Comparison of ENCODE assay signal across 14 cellular contexts in the genomic region with DNA sequence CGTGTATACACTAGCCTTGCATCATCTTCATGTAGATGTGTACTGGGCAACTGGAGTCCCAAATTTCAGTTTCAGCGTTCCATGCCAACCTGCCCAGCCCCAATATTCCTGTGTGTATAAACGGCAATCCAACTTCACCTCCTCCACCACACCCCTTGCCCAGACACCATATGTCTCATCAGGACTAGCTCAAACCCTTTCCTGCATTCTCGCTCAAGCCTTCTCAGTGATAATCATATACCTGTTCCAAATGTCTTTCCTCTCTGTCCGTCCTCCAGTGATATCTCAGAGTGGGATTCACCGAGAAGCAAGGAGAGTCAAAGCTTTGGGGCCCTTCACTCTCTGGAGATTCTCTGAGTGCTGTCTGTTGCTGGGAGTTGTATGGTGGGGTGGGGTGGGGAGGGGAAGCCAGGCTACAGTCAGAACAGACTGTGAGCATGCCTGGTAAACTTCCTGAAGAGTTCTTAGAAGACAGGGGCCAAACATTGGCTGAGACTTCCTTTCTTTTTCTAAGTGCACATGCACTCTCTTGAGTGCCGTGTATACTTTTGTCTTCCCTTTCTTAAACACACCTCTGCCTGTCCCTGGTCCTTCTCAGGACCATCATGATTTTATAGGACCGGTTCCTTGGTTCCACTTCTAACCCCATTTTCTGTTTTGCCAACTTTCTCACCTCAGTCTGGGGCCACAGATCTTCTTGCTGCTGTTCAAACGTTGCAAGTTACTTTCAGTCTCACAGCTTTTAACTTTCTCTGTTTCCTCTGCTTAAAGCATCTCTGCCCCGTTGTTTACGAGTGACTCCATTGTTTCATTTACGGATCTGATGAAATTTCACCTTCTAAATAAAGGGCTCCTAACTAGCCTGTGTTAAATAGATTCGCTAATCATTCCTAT. TPM values are rescaled to one million over a fixed set of nuclear protein-coding genes. Genes with fewer than 3 reads are reported as not detected.
DNase-seq lines count a peak whose midpoint lies in the region; ATAC-seq lines count a peak whose summit lies in the region.
"Not testable (repeated sequence)": the region's sequence is repeated elsewhere in the genome, so short reads cannot be mapped to it uniquely, and the experiment has no call there.
"Had no signal": no experiment of that assay in that cellular context is flagged by ENCODE, and none has a peak within 500 bp of the region (broad histone marks: within the 10 kb centered on the region; RNA-seq: fewer than 3 reads in every experiment).

No MANE protein-coding gene starts in this region.

- peak overlapping the region; percentile 76 for H3K4me3 Mint-ChIP-seq in activated CD4-positive, alpha-beta memory T cell treated with anti-CD3 and anti-CD28 coated beads, Interleukin-2, amount 10 ng/mL, durations not matched to agents 7 days and 5 days

- H3K36me3 Mint-ChIP-seq in activated CD4-positive, alpha-beta memory T cell treated with anti-CD3 and anti-CD28 coated beads, Interleukin-2, amount 10 ng/mL, durations not matched to agents 7 days and 5 days (ENCODE audit: low read depth), result not testable (repeated sequence)

- POLR2A ChIA-PET in activated CD4-positive, alpha-beta memory T cell treated with anti-CD3 and anti-CD28 coated beads, Interleukin-2, amount 10 ng/mL, durations not matched to agents 7 days and 5 days (lab: Charles Lee), result not testable (repeated sequence)

- CTCF ChIA-PET in activated CD4-positive, alpha-beta memory T cell treated with anti-CD3 and anti-CD28 coated beads, Interleukin-2, amount 10 ng/mL, durations not matched to agents 7 days and 5 days (lab: Charles Lee), result not testable (repeated sequence)

- H3K4me1 ChIP-seq in effector memory CD4-positive, alpha-beta T cell (ENCODE audit: control insufficient read depth, insufficient read depth, low read length, poor library complexity, severe bottlenecking), result not testable (repeated sequence)

- not testable (repeated sequence) for H3K27me3 Mint-ChIP-seq in activated CD4-positive, alpha-beta memory T cell treated with anti-CD3 and anti-CD28 coated beads, Interleukin-2, amount 10 ng/mL, durations not matched to agents 7 days and 5 days

- not testable (repeated sequence) for H3K36me3 ChIP-seq in effector memory CD4-positive, alpha-beta T cell (ENCODE audit: control insufficient read depth, insufficient read depth, low read length)

- H3K9me3 ChIP-seq in effector memory CD4-positive, alpha-beta T cell (ENCODE audit: control insufficient read depth, low read length), result not testable (repeated sequence)

- H3K27ac Mint-ChIP-seq in activated CD4-positive, alpha-beta memory T cell treated with anti-CD3 and anti-CD28 coated beads, Interleukin-2, amount 10 ng/mL, durations not matched to agents 7 days and 5 days, result peak overlapping the region; percentile 91

- ATAC-seq in GM18508 (IDR thresholded peaks at IDR 0.05; ENCODE audit: insufficient read depth, unreplicated experiment), result peak; percentile 79
- peak; percentile 88 for ATAC-seq in GM19452 (IDR thresholded peaks at IDR 0.05; ENCODE audit: unreplicated experiment)
- ATAC-seq in HG02623 (IDR thresholded peaks at IDR 0.05; ENCODE audit: unreplicated experiment), result peak; percentile 91
- peak; percentile 80 for ATAC-seq in HG03108 (IDR thresholded peaks at IDR 0.05; ENCODE audit: unreplicated experiment)

- H3K4me1 Mint-ChIP-seq in activated CD4-positive, alpha-beta memory T cell treated with anti-CD3 and anti-CD28 coated beads, Interleukin-2, amount 10 ng/mL, durations not matched to agents 7 days and 5 days, result peaks cover 11% of the 10 kb centered on the region

- H3K4me3 ChIP-seq in effector memory CD4-positive, alpha-beta T cell (ENCODE audit: insufficient read depth, low read depth, low read length, poor library complexity, severe bottlenecking), result peak overlapping the region; percentile 42

- H3K9me3 Mint-ChIP-seq in activated CD4-positive, alpha-beta memory T cell treated with anti-CD3 and anti-CD28 coated beads, Interleukin-2, amount 10 ng/mL, durations not matched to agents 7 days and 5 days, result not testable (repeated sequence)

- H3K27me3 ChIP-seq in effector memory CD4-positive, alpha-beta T cell (replicated peaks; ENCODE audit: control insufficient read depth, insufficient read depth, low read length, poor library complexity, severe bottlenecking), result not testable (repeated sequence)

- H3K27ac ChIP-seq in effector memory CD4-positive, alpha-beta T cell (ENCODE audit: insufficient read depth, low read length, poor library complexity, severe bottlenecking), result peak overlapping the region; percentile 51

- DNase-seq in KG1 (lab: John Stamatoyannopoulos, UW), result peak; percentile 56
- DNase-seq in activated CD4-positive, alpha-beta memory T cell treated with anti-CD3 and anti-CD28 coated beads, Interleukin-2, amount 10 ng/mL, durations not matched to agents 7 days and 5 days, result peak; percentile 35
- DNase-seq in effector memory CD4-positive, alpha-beta T cell, result not testable (repeated sequence)

RNA-seq across cellular contexts. Expression of a gene that starts 6.5 kb away (rescaled TPM):
- total RNA-seq in activated CD4-positive, alpha-beta memory T cell treated with anti-CD3 and anti-CD28 coated beads, Interleukin-2, amount 10 ng/mL, durations not matched to agents 7 days and 5 days, result not detected
- total RNA-seq: activated CD8-positive, alpha-beta memory T cell treated with anti-CD3 and anti-CD28 coated beads for 36 hours; adrenal gland; chondrocyte; epithelial cell of proximal tubule; mesothelial cell of epicardium; pancreas; thyroid gland had no signal

RNA-seq across cellular contexts. Expression of a gene that starts 8.8 kb away (rescaled TPM):
- total RNA-seq in activated CD4-positive, alpha-beta memory T cell treated with anti-CD3 and anti-CD28 coated beads, Interleukin-2, amount 10 ng/mL, durations not matched to agents 7 days and 5 days, result not detected
- total RNA-seq: activated CD8-positive, alpha-beta memory T cell treated with anti-CD3 and anti-CD28 coated beads for 36 hours; adrenal gland; chondrocyte; epithelial cell of proximal tubule; mesothelial cell of epicardium; pancreas; thyroid gland had no signal

RNA-seq across cellular contexts. Expression of a gene that starts 25.9 kb away (rescaled TPM):
- not detected for total RNA-seq in activated CD4-positive, alpha-beta memory T cell treated with anti-CD3 and anti-CD28 coated beads, Interleukin-2, amount 10 ng/mL, durations not matched to agents 7 days and 5 days
- total RNA-seq: activated CD8-positive, alpha-beta memory T cell treated with anti-CD3 and anti-CD28 coated beads for 36 hours; adrenal gland; chondrocyte; epithelial cell of proximal tubule; pancreas; thyroid gland had no signal

RNA-seq across cellular contexts. Expression of a gene that starts 36.5 kb away (rescaled TPM):
- total RNA-seq in activated CD4-positive, alpha-beta memory T cell treated with anti-CD3 and anti-CD28 coated beads, Interleukin-2, amount 10 ng/mL, durations not matched to agents 7 days and 5 days, result not detected
- total RNA-seq: activated CD8-positive, alpha-beta memory T cell treated with anti-CD3 and anti-CD28 coated beads for 36 hours; adrenal gland; chondrocyte; epithelial cell of proximal tubule; mesothelial cell of epicardium; thyroid gland had no signal
